In genomic region chr3:149886957-149887356, GRCh38 we compare ENCODE assay signal across 23 cellular contexts.
"Had no signal": no experiment of that assay in that cellular context is flagged by ENCODE, and none has a peak within 500 bp of the region (broad histone marks: within the 10 kb centered on the region; RNA-seq: fewer than 3 reads in every experiment).

No MANE protein-coding gene starts in this region.

- H3K27ac Mint-ChIP-seq: immature natural killer cell; progenitor cell of endocrine pancreas; stimulated activated memory B cell treated with anti-CD40 and anti-IgM and Interleukin-4, amounts not matched to agents 10 μg/mL and 1 μg/mL and 100 μg/mL, for 72 hours had no signal

- H3K9me3 ChIP-seq: mucosa of descending colon, upper lobe of left lung had no signal

- H3K27ac ChIP-seq: coronary artery, epithelial cell of prostate, gastroesophageal sphincter, upper lobe of left lung had no signal

- H3K27me3 Mint-ChIP-seq: naive thymus-derived CD8-positive, alpha-beta T cell; progenitor cell of endocrine pancreas; stimulated activated memory B cell treated with anti-CD40 and anti-IgM and Interleukin-4, amounts not matched to agents 10 μg/mL and 1 μg/mL and 100 μg/mL, for 72 hours; T-helper 17 cell had no signal

- H3K9me3 Mint-ChIP-seq: immature natural killer cell had no signal

- DNase-seq: activated CD4-positive, alpha-beta T cell treated with anti-CD3 and anti-CD28 coated beads, Interleukin-2, amount 50 U/mL, for 4 hours; activated naive CD4-positive, alpha-beta T cell treated with anti-CD3 and anti-CD28 coated beads, Interleukin-2, amount 50 U/mL, for 16 hours; activated T-cell treated with anti-CD3 and anti-CD28 coated beads, Interleukin-2, amount 50 U/mL, for 1 hour; central memory CD4-positive, alpha-beta T cell; effector CD8-positive, alpha-beta T cell; hippocampal formation; immature natural killer cell; left cardiac atrium; mucosa of descending colon; naive thymus-derived CD8-positive, alpha-beta T cell; occipital lobe; substantia nigra; T-helper 17 cell; upper lobe of left lung had no signal

- H3K27me3 ChIP-seq: gastroesophageal sphincter, upper lobe of left lung had no signal

- H3K4me3 Mint-ChIP-seq: immature natural killer cell; naive thymus-derived CD8-positive, alpha-beta T cell; stimulated activated memory B cell treated with anti-CD40 and anti-IgM and Interleukin-4, amounts not matched to agents 10 μg/mL and 1 μg/mL and 100 μg/mL, for 72 hours; T-helper 17 cell had no signal

- ATAC-seq: activated CD4-positive, CD25-positive, alpha-beta regulatory T cell treated with anti-CD3 and anti-CD28 coated beads, Interleukin-2, amount 50 U/mL, for 24 hours; gastroesophageal sphincter; left cardiac atrium; mucosa of descending colon; naive thymus-derived CD8-positive, alpha-beta T cell; right cardiac atrium; stimulated activated memory B cell treated with anti-CD40 and anti-IgM and Interleukin-4, amounts not matched to agents 10 μg/mL and 1 μg/mL and 100 μg/mL, for 72 hours; T-helper 17 cell had no signal

- H3K4me3 ChIP-seq: coronary artery, gastroesophageal sphincter, lung, mucosa of descending colon, smooth muscle cell, upper lobe of left lung had no signal
